In the genomic region with DNA sequence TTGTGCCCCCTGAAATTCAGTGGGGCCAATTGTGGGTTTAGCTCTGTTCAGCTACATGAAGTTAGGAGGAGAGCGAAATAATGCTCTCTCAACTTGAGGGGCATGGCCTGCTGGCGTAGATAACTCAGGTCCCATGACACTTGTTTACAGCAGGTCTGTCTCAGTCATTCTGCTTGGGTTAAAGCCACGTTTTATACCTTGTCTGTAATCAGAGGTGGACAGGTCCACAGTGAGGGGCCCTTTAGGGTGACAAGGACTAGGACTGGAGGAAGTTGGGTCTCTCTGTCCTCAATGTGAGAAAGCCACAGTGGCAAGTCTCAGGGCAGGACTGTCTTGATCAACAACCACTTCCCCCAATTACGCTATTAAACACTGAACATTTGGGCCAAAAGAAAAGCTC, we compare ENCODE assay signal across 1 cellular context.
TF ChIP-seq lines count a peak whose summit lies in the region.

No MANE protein-coding gene starts in this region.

TF ChIP-seq in K562, 482 proteins besides CTCF, POLR2A, EP300 and RAD21 (continues in another document):
- TF ChIP-seq, protein P1, sequence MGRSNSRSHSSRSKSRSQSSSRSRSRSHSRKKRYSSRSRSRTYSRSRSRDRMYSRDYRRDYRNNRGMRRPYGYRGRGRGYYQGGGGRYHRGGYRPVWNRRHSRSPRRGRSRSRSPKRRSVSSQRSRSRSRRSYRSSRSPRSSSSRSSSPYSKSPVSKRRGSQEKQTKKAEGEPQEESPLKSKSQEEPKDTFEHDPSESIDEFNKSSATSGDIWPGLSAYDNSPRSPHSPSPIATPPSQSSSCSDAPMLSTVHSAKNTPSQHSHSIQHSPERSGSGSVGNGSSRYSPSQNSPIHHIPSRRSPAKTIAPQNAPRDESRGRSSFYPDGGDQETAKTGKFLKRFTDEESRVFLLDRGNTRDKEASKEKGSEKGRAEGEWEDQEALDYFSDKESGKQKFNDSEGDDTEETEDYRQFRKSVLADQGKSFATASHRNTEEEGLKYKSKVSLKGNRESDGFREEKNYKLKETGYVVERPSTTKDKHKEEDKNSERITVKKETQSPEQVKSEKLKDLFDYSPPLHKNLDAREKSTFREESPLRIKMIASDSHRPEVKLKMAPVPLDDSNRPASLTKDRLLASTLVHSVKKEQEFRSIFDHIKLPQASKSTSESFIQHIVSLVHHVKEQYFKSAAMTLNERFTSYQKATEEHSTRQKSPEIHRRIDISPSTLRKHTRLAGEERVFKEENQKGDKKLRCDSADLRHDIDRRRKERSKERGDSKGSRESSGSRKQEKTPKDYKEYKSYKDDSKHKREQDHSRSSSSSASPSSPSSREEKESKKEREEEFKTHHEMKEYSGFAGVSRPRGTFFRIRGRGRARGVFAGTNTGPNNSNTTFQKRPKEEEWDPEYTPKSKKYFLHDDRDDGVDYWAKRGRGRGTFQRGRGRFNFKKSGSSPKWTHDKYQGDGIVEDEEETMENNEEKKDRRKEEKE (IDR thresholded peaks at IDR 0.05; ENCODE audit: borderline replicate concordance in 1 of 2, control insufficient read depth in 1 of 2, low read depth in 2 of 2, low read length in 1 of 2) = no peak
- TF ChIP-seq ZBED1 (IDR thresholded peaks at IDR 0.05) (no peak), ZNF121 (CRISPR knock-in tag; conservative IDR thresholded peaks at IDR 0.05) (no peak), TEAD4 (IDR thresholded peaks at IDR 0.05; ENCODE audit: low read length) (0 out of 2 replicates have a peak, but pooled peaks have one; percentile 10), TEAD4 (CRISPR knock-in tag; IDR thresholded peaks at IDR 0.05; ENCODE audit: borderline replicate concordance) (no peak), ZKSCAN3 (CRISPR knock-in tag; IDR thresholded peaks at IDR 0.05) (no peak), SREBF2 (CRISPR knock-in tag; IDR thresholded peaks at IDR 0.05) (no peak), NCOA1 (IDR thresholded peaks at IDR 0.05; ENCODE audit: low read depth) (no peak), CBFA2T3 (IDR thresholded peaks at IDR 0.05) (peak; percentile 82), NCOR1 (IDR thresholded peaks at IDR 0.05) (peak; percentile 64), SMARCA4 (IDR thresholded peaks at IDR 0.05) (0 out of 2 replicates have a peak, but pooled peaks have one; percentile 42), TSC22D4 (tag; IDR thresholded peaks at IDR 0.05) (no peak), BDP1 (IDR thresholded peaks at IDR 0.05; ENCODE audit: insufficient read depth, insufficient read length) (no peak), KAT8 (IDR thresholded peaks at IDR 0.05; ENCODE audit: low read depth) (no peak), FOXA3 (CRISPR knock-in tag; conservative IDR thresholded peaks at IDR 0.05 in 1 of 2, IDR thresholded peaks at IDR 0.05 in 1 of 2) (peak in 1 of 2 experiments; percentile 32; a peak in 1 of 4 replicates), FOXJ2 (tag; IDR thresholded peaks at IDR 0.05) (peak; percentile 86; the same call in 1 of the 2 replicates), ZNF146 (CRISPR knock-in tag; IDR thresholded peaks at IDR 0.05; ENCODE audit: unreplicated experiment) (no peak), ZSCAN29 (IDR thresholded peaks at IDR 0.05) (no peak), SOX6 (IDR thresholded peaks at IDR 0.05) (peak; percentile 29; the same call in 1 of the 2 replicates), ZNF24 (IDR thresholded peaks at IDR 0.05) (no peak), CBX1 (IDR thresholded peaks at IDR 0.05; ENCODE audit: low read depth) (no peak), MAFK (IDR thresholded peaks at IDR 0.05; ENCODE audit: low read length) (peak; percentile 26; the same call in 1 of the 2 replicates), THRAP3 (IDR thresholded peaks at IDR 0.05; ENCODE audit: borderline replicate concordance) (no peak), KLF16 (IDR thresholded peaks at IDR 0.05) (no peak), ELF2 (CRISPR knock-in tag; IDR thresholded peaks at IDR 0.05) (no peak), SIN3A (IDR thresholded peaks at IDR 0.05; ENCODE audit: borderline replicate concordance in 2 of 2, control insufficient read depth in 1 of 2, low read depth in 2 of 2, low read length in 2 of 2) (no peak), MBD2 (IDR thresholded peaks at IDR 0.05; ENCODE audit: borderline replicate concordance, low read depth) (no peak), CBFA2T2 (conservative IDR thresholded peaks at IDR 0.05) (peak; percentile 66), NR2C1 (IDR thresholded peaks at IDR 0.05) (no peak), NR2C1 (tag; IDR thresholded peaks at IDR 0.05) (peak; percentile 43; the same call in 1 of the 2 replicates), DACH1 (IDR thresholded peaks at IDR 0.05; ENCODE audit: partially characterized antibody) (no peak), TCF3 (CRISPR knock-in tag; IDR thresholded peaks at IDR 0.05) (peak; percentile 60), PCBP1 (IDR thresholded peaks at IDR 0.05; ENCODE audit: low read depth, low read length, poor library complexity, severe bottlenecking) (no peak), CBX5 (IDR thresholded peaks at IDR 0.05; ENCODE audit: borderline replicate concordance, low read depth) (no peak), GATAD2A (IDR thresholded peaks at IDR 0.05) (no peak), ESRRA (IDR thresholded peaks at IDR 0.05; ENCODE audit: borderline replicate concordance, low read depth) (no peak), DPF2 (IDR thresholded peaks at IDR 0.05) (peak; percentile 68), NELFE (IDR thresholded peaks at IDR 0.05; ENCODE audit: insufficient read depth, insufficient read length) (no peak), CBX8 (IDR thresholded peaks at IDR 0.05; ENCODE audit: borderline replicate concordance, extremely low read depth, low read depth, low read length, poor library complexity, severe bottlenecking) (no peak)
- TF ChIP-seq, protein P2, sequence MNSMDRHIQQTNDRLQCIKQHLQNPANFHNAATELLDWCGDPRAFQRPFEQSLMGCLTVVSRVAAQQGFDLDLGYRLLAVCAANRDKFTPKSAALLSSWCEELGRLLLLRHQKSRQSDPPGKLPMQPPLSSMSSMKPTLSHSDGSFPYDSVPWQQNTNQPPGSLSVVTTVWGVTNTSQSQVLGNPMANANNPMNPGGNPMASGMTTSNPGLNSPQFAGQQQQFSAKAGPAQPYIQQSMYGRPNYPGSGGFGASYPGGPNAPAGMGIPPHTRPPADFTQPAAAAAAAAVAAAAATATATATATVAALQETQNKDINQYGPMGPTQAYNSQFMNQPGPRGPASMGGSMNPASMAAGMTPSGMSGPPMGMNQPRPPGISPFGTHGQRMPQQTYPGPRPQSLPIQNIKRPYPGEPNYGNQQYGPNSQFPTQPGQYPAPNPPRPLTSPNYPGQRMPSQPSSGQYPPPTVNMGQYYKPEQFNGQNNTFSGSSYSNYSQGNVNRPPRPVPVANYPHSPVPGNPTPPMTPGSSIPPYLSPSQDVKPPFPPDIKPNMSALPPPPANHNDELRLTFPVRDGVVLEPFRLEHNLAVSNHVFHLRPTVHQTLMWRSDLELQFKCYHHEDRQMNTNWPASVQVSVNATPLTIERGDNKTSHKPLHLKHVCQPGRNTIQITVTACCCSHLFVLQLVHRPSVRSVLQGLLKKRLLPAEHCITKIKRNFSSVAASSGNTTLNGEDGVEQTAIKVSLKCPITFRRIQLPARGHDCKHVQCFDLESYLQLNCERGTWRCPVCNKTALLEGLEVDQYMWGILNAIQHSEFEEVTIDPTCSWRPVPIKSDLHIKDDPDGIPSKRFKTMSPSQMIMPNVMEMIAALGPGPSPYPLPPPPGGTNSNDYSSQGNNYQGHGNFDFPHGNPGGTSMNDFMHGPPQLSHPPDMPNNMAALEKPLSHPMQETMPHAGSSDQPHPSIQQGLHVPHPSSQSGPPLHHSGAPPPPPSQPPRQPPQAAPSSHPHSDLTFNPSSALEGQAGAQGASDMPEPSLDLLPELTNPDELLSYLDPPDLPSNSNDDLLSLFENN (IDR thresholded peaks at IDR 0.05; ENCODE audit: low read depth in 2 of 2, low read length in 2 of 2) = no peak
- TF ChIP-seq, protein P3, sequence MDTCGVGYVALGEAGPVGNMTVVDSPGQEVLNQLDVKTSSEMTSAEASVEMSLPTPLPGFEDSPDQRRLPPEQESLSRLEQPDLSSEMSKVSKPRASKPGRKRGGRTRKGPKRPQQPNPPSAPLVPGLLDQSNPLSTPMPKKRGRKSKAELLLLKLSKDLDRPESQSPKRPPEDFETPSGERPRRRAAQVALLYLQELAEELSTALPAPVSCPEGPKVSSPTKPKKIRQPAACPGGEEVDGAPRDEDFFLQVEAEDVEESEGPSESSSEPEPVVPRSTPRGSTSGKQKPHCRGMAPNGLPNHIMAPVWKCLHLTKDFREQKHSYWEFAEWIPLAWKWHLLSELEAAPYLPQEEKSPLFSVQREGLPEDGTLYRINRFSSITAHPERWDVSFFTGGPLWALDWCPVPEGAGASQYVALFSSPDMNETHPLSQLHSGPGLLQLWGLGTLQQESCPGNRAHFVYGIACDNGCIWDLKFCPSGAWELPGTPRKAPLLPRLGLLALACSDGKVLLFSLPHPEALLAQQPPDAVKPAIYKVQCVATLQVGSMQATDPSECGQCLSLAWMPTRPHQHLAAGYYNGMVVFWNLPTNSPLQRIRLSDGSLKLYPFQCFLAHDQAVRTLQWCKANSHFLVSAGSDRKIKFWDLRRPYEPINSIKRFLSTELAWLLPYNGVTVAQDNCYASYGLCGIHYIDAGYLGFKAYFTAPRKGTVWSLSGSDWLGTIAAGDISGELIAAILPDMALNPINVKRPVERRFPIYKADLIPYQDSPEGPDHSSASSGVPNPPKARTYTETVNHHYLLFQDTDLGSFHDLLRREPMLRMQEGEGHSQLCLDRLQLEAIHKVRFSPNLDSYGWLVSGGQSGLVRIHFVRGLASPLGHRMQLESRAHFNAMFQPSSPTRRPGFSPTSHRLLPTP (IDR thresholded peaks at IDR 0.05; ENCODE audit: borderline replicate concordance, extremely low read depth, insufficient read length) = no peak
- TF ChIP-seq, protein P4, sequence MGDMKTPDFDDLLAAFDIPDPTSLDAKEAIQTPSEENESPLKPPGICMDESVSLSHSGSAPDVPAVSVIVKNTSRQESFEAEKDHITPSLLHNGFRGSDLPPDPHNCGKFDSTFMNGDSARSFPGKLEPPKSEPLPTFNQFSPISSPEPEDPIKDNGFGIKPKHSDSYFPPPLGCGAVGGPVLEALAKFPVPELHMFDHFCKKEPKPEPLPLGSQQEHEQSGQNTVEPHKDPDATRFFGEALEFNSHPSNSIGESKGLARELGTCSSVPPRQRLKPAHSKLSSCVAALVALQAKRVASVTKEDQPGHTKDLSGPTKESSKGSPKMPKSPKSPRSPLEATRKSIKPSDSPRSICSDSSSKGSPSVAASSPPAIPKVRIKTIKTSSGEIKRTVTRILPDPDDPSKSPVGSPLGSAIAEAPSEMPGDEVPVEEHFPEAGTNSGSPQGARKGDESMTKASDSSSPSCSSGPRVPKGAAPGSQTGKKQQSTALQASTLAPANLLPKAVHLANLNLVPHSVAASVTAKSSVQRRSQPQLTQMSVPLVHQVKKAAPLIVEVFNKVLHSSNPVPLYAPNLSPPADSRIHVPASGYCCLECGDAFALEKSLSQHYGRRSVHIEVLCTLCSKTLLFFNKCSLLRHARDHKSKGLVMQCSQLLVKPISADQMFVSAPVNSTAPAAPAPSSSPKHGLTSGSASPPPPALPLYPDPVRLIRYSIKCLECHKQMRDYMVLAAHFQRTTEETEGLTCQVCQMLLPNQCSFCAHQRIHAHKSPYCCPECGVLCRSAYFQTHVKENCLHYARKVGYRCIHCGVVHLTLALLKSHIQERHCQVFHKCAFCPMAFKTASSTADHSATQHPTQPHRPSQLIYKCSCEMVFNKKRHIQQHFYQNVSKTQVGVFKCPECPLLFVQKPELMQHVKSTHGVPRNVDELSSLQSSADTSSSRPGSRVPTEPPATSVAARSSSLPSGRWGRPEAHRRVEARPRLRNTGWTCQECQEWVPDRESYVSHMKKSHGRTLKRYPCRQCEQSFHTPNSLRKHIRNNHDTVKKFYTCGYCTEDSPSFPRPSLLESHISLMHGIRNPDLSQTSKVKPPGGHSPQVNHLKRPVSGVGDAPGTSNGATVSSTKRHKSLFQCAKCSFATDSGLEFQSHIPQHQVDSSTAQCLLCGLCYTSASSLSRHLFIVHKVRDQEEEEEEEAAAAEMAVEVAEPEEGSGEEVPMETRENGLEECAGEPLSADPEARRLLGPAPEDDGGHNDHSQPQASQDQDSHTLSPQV (IDR thresholded peaks at IDR 0.05) = peak; percentile 65
- TF ChIP-seq, protein P5, sequence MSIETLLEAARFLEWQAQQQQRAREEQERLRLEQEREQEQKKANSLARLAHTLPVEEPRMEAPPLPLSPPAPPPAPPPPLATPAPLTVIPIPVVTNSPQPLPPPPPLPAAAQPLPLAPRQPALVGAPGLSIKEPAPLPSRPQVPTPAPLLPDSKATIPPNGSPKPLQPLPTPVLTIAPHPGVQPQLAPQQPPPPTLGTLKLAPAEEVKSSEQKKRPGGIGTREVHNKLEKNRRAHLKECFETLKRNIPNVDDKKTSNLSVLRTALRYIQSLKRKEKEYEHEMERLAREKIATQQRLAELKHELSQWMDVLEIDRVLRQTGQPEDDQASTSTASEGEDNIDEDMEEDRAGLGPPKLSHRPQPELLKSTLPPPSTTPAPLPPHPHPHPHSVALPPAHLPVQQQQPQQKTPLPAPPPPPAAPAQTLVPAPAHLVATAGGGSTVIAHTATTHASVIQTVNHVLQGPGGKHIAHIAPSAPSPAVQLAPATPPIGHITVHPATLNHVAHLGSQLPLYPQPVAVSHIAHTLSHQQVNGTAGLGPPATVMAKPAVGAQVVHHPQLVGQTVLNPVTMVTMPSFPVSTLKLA (conservative IDR thresholded peaks at IDR 0.05) = peak in 1 of 2 experiments; percentile 42; a peak in 1 of 4 replicates
- TF ChIP-seq, protein P6, sequence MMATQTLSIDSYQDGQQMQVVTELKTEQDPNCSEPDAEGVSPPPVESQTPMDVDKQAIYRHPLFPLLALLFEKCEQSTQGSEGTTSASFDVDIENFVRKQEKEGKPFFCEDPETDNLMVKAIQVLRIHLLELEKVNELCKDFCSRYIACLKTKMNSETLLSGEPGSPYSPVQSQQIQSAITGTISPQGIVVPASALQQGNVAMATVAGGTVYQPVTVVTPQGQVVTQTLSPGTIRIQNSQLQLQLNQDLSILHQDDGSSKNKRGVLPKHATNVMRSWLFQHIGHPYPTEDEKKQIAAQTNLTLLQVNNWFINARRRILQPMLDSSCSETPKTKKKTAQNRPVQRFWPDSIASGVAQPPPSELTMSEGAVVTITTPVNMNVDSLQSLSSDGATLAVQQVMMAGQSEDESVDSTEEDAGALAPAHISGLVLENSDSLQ (IDR thresholded peaks at IDR 0.05) = no peak; the same call in 1 of the 2 replicates
- TF ChIP-seq, protein P7, sequence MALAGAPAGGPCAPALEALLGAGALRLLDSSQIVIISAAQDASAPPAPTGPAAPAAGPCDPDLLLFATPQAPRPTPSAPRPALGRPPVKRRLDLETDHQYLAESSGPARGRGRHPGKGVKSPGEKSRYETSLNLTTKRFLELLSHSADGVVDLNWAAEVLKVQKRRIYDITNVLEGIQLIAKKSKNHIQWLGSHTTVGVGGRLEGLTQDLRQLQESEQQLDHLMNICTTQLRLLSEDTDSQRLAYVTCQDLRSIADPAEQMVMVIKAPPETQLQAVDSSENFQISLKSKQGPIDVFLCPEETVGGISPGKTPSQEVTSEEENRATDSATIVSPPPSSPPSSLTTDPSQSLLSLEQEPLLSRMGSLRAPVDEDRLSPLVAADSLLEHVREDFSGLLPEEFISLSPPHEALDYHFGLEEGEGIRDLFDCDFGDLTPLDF (CRISPR knock-in tag; IDR thresholded peaks at IDR 0.05) = no peak
